In the genomic region with DNA sequence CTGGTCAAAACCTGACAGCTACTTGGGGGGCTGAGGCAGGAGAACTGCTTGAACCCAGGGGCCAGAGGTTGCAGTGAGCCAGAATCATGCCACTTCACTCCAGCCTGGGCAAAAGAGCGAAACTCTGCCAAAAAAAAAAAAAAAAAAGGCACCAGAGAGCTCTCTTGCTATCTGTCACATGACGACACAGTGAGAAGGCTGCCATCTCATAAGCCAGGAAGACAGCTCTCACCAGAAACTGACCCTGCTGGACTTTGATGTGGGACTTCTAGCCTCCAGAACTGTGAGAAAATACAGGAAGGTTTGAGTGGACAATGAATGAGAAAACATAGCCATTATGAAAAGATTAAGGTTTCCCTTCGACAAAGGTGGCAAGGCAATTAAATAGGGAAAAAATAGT, we compare ENCODE assay signal across 13 cellular contexts.
"Had no signal": no experiment of that assay in that cellular context is flagged by ENCODE, and none has a peak within 500 bp of the region (broad histone marks: within the 10 kb centered on the region; RNA-seq: fewer than 3 reads in every experiment).

No MANE protein-coding gene starts in this region.

- H3K27ac ChIP-seq: cardiac muscle cell, coronary artery, esophagus squamous epithelium, prostate gland, sigmoid colon, suprapubic skin had no signal

- DNase-seq: activated CD4-positive, alpha-beta T cell treated with anti-CD3 and anti-CD28 coated beads, Interleukin-2, amount 50 U/mL, for 4 hours; activated CD4-positive, CD25-positive, alpha-beta regulatory T cell treated with anti-CD3 and anti-CD28 coated beads, Interleukin-2, amount 50 U/mL, for 72 hours; activated naive CD4-positive, alpha-beta T cell treated with anti-CD3 and anti-CD28 coated beads for 36 hours; esophagus squamous epithelium; head of caudate nucleus; mesenchymal stem cell; sigmoid colon; spleen; T-helper 9 cell had no signal

- H3K4me1 ChIP-seq: prostate gland, suprapubic skin had no signal

- H3K36me3 ChIP-seq: cardiac muscle cell, esophagus squamous epithelium, prostate gland, sigmoid colon, spleen, suprapubic skin had no signal

- H3K4me3 ChIP-seq: cardiac muscle cell, coronary artery, esophagus squamous epithelium, prostate gland, sigmoid colon, spleen, suprapubic skin had no signal

- H3K27me3 ChIP-seq: cardiac muscle cell, esophagus squamous epithelium, sigmoid colon, spleen, suprapubic skin had no signal

- H3K9me3 ChIP-seq: esophagus squamous epithelium, prostate gland, sigmoid colon, spleen, suprapubic skin had no signal
